ENCODE assay signal across 8 cellular contexts in the genomic region with DNA sequence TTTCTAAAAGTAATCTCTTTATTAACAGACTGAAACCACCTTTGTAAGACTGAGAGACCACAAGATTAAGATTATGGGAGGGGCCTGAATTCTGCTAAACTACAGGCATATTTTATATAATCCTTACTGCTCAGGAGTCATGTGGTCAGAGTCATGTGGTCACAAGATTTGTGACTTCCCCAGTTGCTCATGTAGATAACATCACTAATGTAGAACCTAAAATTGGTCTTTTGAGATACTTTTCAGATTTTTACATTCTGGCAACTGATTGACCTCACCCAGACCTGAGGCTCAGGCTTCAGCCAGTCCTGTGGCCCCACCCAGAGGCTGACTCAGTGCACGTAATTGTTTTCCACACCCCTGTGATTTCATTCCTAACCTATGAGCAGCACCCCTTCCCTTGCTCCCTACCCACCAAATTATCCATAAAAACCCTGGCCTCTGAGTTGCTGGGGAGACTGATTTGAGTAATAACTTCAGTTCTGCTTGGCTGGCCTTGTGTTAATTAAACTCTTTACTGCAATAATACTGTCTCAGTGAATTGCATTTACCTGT. TPM values are rescaled to one million over a fixed set of nuclear protein-coding genes. Genes with fewer than 3 reads are reported as not detected.
DNase-seq lines count a peak whose midpoint lies in the region; ATAC-seq and TF ChIP-seq lines count a peak whose summit lies in the region.

No MANE protein-coding gene starts in this region.

- POLR2A ChIA-PET in WTC11 (lab: Charles Lee) = no interaction called here

- H3K4me1 Mint-ChIP-seq in WTC11 = peaks cover 50% of the 10 kb centered on the region

- DNase-seq in COLO668 (lab: John Stamatoyannopoulos, UW; ENCODE audit: unreplicated experiment) (peak; percentile 38), HT-29 (ENCODE audit: low spot score) (peak; percentile 39), WTC11 (ENCODE audit: low spot score) (peak; percentile 56), fibroblast of gingiva (ENCODE audit: low read depth) (peak; percentile 49), NCI-H128 (lab: John Stamatoyannopoulos, UW; ENCODE audit: unreplicated experiment) (no peak), OCI-M2 (lab: John Stamatoyannopoulos, UW; ENCODE audit: unreplicated experiment) (no peak)
- DNase-seq in stimulated activated CD4-positive, alpha-beta T cell treated with anti-CD3 and anti-CD28 coated beads, Interleukin-15, amount 100 ng/mL, for 48 hours (ENCODE audit: low read depth in 2 of 2) = peak; percentile 14 to 20

- CTCF ChIA-PET in WTC11 (lab: Charles Lee) = no interaction called here

- no peaks in the 10 kb centered on the region for H3K36me3 Mint-ChIP-seq in WTC11

- no peaks in the 10 kb centered on the region for H3K27me3 Mint-ChIP-seq in WTC11 (ENCODE audit: low read depth)

- ATAC-seq in GM19395 (IDR thresholded peaks at IDR 0.05; ENCODE audit: unreplicated experiment) = peak; percentile 68
- ATAC-seq in WTC11 = peak; percentile 93

- no peaks in the 10 kb centered on the region for H3K9me3 Mint-ChIP-seq in WTC11

- no peak for TF ChIP-seq CTCF in WTC11 (IDR thresholded peaks at IDR 0.05)

- H3K4me3 Mint-ChIP-seq in WTC11 = no peak overlapping the region

- no peak overlapping the region for H3K27ac Mint-ChIP-seq in WTC11

TF ChIP-seq in WTC11, 78 proteins besides CTCF, POLR2A, EP300 and RAD21 (continues in another document):
- no peak for TF ChIP-seq CREB1 (CRISPR knock-in tag; IDR thresholded peaks at IDR 0.05)
- no peak for TF ChIP-seq GTF2I (CRISPR knock-in tag; conservative IDR thresholded peaks at IDR 0.05)
- TF ChIP-seq GABPB1 (CRISPR knock-in tag; IDR thresholded peaks at IDR 0.05) = no peak
- TF ChIP-seq, protein P1, sequence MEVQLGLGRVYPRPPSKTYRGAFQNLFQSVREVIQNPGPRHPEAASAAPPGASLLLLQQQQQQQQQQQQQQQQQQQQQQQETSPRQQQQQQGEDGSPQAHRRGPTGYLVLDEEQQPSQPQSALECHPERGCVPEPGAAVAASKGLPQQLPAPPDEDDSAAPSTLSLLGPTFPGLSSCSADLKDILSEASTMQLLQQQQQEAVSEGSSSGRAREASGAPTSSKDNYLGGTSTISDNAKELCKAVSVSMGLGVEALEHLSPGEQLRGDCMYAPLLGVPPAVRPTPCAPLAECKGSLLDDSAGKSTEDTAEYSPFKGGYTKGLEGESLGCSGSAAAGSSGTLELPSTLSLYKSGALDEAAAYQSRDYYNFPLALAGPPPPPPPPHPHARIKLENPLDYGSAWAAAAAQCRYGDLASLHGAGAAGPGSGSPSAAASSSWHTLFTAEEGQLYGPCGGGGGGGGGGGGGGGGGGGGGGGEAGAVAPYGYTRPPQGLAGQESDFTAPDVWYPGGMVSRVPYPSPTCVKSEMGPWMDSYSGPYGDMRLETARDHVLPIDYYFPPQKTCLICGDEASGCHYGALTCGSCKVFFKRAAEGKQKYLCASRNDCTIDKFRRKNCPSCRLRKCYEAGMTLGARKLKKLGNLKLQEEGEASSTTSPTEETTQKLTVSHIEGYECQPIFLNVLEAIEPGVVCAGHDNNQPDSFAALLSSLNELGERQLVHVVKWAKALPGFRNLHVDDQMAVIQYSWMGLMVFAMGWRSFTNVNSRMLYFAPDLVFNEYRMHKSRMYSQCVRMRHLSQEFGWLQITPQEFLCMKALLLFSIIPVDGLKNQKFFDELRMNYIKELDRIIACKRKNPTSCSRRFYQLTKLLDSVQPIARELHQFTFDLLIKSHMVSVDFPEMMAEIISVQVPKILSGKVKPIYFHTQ (CRISPR knock-in tag; IDR thresholded peaks at IDR 0.05) = no peak
- TF ChIP-seq, protein P2, sequence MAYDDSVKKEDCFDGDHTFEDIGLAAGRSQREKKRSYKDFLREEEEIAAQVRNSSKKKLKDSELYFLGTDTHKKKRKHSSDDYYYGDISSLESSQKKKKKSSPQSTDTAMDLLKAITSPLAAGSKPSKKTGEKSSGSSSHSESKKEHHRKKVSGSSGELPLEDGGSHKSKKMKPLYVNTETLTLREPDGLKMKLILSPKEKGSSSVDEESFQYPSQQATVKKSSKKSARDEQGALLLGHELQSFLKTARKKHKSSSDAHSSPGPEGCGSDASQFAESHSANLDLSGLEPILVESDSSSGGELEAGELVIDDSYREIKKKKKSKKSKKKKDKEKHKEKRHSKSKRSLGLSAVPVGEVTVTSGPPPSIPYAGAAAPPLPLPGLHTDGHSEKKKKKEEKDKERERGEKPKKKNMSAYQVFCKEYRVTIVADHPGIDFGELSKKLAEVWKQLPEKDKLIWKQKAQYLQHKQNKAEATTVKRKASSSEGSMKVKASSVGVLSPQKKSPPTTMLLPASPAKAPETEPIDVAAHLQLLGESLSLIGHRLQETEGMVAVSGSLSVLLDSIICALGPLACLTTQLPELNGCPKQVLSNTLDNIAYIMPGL (CRISPR knock-in tag; IDR thresholded peaks at IDR 0.05) = no peak
- TF ChIP-seq, protein P3, sequence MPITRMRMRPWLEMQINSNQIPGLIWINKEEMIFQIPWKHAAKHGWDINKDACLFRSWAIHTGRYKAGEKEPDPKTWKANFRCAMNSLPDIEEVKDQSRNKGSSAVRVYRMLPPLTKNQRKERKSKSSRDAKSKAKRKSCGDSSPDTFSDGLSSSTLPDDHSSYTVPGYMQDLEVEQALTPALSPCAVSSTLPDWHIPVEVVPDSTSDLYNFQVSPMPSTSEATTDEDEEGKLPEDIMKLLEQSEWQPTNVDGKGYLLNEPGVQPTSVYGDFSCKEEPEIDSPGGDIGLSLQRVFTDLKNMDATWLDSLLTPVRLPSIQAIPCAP (CRISPR knock-in tag; IDR thresholded peaks at IDR 0.05) = no peak
- TF ChIP-seq, protein P4, sequence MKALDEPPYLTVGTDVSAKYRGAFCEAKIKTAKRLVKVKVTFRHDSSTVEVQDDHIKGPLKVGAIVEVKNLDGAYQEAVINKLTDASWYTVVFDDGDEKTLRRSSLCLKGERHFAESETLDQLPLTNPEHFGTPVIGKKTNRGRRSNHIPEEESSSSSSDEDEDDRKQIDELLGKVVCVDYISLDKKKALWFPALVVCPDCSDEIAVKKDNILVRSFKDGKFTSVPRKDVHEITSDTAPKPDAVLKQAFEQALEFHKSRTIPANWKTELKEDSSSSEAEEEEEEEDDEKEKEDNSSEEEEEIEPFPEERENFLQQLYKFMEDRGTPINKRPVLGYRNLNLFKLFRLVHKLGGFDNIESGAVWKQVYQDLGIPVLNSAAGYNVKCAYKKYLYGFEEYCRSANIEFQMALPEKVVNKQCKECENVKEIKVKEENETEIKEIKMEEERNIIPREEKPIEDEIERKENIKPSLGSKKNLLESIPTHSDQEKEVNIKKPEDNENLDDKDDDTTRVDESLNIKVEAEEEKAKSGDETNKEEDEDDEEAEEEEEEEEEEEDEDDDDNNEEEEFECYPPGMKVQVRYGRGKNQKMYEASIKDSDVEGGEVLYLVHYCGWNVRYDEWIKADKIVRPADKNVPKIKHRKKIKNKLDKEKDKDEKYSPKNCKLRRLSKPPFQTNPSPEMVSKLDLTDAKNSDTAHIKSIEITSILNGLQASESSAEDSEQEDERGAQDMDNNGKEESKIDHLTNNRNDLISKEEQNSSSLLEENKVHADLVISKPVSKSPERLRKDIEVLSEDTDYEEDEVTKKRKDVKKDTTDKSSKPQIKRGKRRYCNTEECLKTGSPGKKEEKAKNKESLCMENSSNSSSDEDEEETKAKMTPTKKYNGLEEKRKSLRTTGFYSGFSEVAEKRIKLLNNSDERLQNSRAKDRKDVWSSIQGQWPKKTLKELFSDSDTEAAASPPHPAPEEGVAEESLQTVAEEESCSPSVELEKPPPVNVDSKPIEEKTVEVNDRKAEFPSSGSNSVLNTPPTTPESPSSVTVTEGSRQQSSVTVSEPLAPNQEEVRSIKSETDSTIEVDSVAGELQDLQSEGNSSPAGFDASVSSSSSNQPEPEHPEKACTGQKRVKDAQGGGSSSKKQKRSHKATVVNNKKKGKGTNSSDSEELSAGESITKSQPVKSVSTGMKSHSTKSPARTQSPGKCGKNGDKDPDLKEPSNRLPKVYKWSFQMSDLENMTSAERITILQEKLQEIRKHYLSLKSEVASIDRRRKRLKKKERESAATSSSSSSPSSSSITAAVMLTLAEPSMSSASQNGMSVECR (CRISPR knock-in tag; IDR thresholded peaks at IDR 0.05; ENCODE audit: borderline replicate concordance) = no peak
- TF ChIP-seq, protein P5, sequence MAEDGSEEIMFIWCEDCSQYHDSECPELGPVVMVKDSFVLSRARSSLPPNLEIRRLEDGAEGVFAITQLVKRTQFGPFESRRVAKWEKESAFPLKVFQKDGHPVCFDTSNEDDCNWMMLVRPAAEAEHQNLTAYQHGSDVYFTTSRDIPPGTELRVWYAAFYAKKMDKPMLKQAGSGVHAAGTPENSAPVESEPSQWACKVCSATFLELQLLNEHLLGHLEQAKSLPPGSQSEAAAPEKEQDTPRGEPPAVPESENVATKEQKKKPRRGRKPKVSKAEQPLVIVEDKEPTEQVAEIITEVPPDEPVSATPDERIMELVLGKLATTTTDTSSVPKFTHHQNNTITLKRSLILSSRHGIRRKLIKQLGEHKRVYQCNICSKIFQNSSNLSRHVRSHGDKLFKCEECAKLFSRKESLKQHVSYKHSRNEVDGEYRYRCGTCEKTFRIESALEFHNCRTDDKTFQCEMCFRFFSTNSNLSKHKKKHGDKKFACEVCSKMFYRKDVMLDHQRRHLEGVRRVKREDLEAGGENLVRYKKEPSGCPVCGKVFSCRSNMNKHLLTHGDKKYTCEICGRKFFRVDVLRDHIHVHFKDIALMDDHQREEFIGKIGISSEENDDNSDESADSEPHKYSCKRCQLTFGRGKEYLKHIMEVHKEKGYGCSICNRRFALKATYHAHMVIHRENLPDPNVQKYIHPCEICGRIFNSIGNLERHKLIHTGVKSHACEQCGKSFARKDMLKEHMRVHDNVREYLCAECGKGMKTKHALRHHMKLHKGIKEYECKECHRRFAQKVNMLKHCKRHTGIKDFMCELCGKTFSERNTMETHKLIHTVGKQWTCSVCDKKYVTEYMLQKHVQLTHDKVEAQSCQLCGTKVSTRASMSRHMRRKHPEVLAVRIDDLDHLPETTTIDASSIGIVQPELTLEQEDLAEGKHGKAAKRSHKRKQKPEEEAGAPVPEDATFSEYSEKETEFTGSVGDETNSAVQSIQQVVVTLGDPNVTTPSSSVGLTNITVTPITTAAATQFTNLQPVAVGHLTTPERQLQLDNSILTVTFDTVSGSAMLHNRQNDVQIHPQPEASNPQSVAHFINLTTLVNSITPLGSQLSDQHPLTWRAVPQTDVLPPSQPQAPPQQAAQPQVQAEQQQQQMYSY (CRISPR knock-in tag; IDR thresholded peaks at IDR 0.05) = no peak
- TF ChIP-seq ETV6 (CRISPR knock-in tag; IDR thresholded peaks at IDR 0.05) = no peak
- TF ChIP-seq, protein P6, sequence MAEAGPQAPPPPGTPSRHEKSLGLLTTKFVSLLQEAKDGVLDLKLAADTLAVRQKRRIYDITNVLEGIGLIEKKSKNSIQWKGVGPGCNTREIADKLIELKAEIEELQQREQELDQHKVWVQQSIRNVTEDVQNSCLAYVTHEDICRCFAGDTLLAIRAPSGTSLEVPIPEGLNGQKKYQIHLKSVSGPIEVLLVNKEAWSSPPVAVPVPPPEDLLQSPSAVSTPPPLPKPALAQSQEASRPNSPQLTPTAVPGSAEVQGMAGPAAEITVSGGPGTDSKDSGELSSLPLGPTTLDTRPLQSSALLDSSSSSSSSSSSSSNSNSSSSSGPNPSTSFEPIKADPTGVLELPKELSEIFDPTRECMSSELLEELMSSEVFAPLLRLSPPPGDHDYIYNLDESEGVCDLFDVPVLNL (CRISPR knock-in tag; IDR thresholded peaks at IDR 0.05; ENCODE audit: borderline replicate concordance, low read depth) = no peak

RNA-seq across cellular contexts. Expression of a gene that starts 41.8 kb away (rescaled TPM):
- 4.4 and 6.8 TPM in 2 replicates for total RNA-seq in HT-29 (2014; rRNA removed; shearing (Covaris generic))
- total RNA-seq in WTC11 (2021) = 27.8 to 32.7 TPM (median 28.5 TPM) in 3 replicates

Comparison
In these comparisons a context has a peak if more than half of its experiments do, and no peak if none do; other contexts are left out.
1. DNase-seq: peak in COLO668 (single experiment), HT-29 (single experiment), WTC11 (single experiment), fibroblast of gingiva (single experiment) and stimulated activated CD4-positive, alpha-beta T cell treated with anti-CD3 and anti-CD28 coated beads, Interleukin-15, amount 100 ng/mL, for 48 hours (2 of 2); none in NCI-H128 (single experiment) and OCI-M2 (single experiment).